2 cellular contexts compared by ENCODE assay signal in the genomic region with DNA sequence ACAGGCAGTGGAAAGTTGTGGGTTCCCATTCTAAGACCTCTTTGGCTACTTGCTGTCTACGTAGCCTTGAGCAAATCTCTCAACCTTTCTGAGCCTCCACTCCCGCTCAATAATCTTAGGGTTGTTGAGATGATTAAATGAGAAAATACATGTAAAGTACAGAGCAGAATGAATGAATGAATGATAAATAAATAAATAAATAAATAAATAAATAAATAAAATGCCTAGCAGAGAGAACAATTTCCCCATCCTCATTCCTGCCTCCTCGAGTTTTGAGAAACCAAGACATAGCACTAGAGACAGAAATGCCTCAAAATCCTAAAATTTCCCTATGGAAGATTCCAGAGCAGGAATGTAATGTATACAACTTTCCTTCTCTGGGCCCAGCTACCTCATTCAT.
TF ChIP-seq lines count a peak whose summit lies in the region.

No MANE protein-coding gene starts in this region.

TF ChIP-seq in GM23338, 12 proteins besides CTCF, POLR2A, EP300 and RAD21:
- TF ChIP-seq NANOG (IDR thresholded peaks at IDR 0.05; ENCODE audit: borderline replicate concordance) = no peak
- TF ChIP-seq, protein P1, sequence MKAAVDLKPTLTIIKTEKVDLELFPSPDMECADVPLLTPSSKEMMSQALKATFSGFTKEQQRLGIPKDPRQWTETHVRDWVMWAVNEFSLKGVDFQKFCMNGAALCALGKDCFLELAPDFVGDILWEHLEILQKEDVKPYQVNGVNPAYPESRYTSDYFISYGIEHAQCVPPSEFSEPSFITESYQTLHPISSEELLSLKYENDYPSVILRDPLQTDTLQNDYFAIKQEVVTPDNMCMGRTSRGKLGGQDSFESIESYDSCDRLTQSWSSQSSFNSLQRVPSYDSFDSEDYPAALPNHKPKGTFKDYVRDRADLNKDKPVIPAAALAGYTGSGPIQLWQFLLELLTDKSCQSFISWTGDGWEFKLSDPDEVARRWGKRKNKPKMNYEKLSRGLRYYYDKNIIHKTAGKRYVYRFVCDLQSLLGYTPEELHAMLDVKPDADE (IDR thresholded peaks at IDR 0.05) = no peak
- no peak for TF ChIP-seq EZH2 (IDR thresholded peaks at IDR 0.05; ENCODE audit: low read depth, unreplicated experiment)
- TF ChIP-seq POLR2AphosphoS5 (IDR thresholded peaks at IDR 0.05; ENCODE audit: low read depth) = no peak
- TF ChIP-seq ZNF114 (CRISPR knock-in tag; IDR thresholded peaks at IDR 0.05) = no peak
- TF ChIP-seq, protein P2, sequence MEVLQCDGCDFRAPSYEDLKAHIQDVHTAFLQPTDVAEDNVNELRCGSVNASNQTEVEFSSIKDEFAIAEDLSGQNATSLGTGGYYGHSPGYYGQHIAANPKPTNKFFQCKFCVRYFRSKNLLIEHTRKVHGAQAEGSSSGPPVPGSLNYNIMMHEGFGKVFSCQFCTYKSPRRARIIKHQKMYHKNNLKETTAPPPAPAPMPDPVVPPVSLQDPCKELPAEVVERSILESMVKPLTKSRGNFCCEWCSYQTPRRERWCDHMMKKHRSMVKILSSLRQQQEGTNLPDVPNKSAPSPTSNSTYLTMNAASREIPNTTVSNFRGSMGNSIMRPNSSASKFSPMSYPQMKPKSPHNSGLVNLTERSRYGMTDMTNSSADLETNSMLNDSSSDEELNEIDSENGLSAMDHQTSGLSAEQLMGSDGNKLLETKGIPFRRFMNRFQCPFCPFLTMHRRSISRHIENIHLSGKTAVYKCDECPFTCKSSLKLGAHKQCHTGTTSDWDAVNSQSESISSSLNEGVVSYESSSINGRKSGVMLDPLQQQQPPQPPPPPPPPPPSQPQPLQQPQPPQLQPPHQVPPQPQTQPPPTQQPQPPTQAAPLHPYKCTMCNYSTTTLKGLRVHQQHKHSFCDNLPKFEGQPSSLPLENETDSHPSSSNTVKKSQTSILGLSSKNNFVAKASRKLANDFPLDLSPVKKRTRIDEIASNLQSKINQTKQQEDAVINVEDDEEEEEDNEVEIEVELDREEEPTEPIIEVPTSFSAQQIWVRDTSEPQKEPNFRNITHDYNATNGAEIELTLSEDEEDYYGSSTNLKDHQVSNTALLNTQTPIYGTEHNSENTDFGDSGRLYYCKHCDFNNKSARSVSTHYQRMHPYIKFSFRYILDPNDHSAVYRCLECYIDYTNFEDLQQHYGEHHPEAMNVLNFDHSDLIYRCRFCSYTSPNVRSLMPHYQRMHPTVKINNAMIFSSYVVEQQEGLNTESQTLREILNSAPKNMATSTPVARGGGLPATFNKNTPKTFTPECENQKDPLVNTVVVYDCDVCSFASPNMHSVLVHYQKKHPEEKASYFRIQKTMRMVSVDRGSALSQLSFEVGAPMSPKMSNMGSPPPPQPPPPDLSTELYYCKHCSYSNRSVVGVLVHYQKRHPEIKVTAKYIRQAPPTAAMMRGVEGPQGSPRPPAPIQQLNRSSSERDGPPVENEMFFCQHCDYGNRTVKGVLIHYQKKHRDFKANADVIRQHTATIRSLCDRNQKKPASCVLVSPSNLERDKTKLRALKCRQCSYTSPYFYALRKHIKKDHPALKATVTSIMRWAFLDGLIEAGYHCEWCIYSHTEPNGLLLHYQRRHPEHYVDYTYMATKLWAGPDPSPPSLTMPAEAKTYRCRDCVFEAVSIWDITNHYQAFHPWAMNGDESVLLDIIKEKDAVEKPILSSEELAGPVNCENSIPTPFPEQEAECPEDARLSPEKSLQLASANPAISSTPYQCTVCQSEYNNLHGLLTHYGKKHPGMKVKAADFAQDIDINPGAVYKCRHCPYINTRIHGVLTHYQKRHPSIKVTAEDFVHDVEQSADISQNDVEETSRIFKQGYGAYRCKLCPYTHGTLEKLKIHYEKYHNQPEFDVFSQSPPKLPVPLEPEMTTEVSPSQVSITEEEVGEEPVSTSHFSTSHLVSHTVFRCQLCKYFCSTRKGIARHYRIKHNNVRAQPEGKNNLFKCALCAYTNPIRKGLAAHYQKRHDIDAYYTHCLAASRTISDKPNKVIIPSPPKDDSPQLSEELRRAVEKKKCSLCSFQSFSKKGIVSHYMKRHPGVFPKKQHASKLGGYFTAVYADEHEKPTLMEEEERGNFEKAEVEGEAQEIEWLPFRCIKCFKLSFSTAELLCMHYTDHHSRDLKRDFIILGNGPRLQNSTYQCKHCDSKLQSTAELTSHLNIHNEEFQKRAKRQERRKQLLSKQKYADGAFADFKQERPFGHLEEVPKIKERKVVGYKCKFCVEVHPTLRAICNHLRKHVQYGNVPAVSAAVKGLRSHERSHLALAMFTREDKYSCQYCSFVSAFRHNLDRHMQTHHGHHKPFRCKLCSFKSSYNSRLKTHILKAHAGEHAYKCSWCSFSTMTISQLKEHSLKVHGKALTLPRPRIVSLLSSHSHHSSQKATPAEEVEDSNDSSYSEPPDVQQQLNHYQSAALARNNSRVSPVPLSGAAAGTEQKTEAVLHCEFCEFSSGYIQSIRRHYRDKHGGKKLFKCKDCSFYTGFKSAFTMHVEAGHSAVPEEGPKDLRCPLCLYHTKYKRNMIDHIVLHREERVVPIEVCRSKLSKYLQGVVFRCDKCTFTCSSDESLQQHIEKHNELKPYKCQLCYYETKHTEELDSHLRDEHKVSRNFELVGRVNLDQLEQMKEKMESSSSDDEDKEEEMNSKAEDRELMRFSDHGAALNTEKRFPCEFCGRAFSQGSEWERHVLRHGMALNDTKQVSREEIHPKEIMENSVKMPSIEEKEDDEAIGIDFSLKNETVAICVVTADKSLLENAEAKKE (CRISPR knock-in tag; IDR thresholded peaks at IDR 0.05) = no peak
- no peak for TF ChIP-seq ZNF331 (CRISPR knock-in tag; IDR thresholded peaks at IDR 0.05; ENCODE audit: low read depth)

TF ChIP-seq in H1, 55 proteins besides CTCF, POLR2A, EP300 and RAD21:
- TF ChIP-seq POU5F1 (IDR thresholded peaks at IDR 0.05; ENCODE audit: low read depth, low read length) = no peak
- TF ChIP-seq GTF2F1 (IDR thresholded peaks at IDR 0.05; ENCODE audit: borderline replicate concordance, low read depth, low read length) = no peak
